ENCODE assay signal across 25 cellular contexts in genomic region chr10:33749809-33750208, GRCh38.
"Had no signal": no experiment of that assay in that cellular context is flagged by ENCODE, and none has a peak within 500 bp of the region (broad histone marks: within the 10 kb centered on the region; RNA-seq: fewer than 3 reads in every experiment).

No MANE protein-coding gene starts in this region.

- H3K9me3 ChIP-seq: colonic mucosa, gastroesophageal sphincter, uterus had no signal

- H3K4me3 ChIP-seq: colonic mucosa, gastroesophageal sphincter, lung, smooth muscle cell, uterus had no signal

- DNase-seq: activated CD4-positive, alpha-beta T cell treated with anti-CD3 and anti-CD28 coated beads for 4 hours; activated CD4-positive, alpha-beta T cell treated with anti-CD3 and anti-CD28 coated beads, Interleukin-2, amount 50 U/mL, for 4 hours; activated CD4-positive, CD25-positive, alpha-beta regulatory T cell; activated naive CD4-positive, alpha-beta T cell treated with Interleukin-2 at 50 U/mL for 16 hours; activated T-cell treated with anti-CD3 and anti-CD28 coated beads for 4 hours; activated T-cell treated with anti-CD3 and anti-CD28 coated beads, Interleukin-2, amount 50 U/mL, for 72 hours; anterior cingulate cortex; cerebellar nuclear complex; colonic mucosa; effector memory CD8-positive, alpha-beta T cell; erythroblast; mesendoderm; natural killer cell; stimulated activated CD4-positive, alpha-beta T cell treated with anti-CD3 and anti-CD28 coated beads, Interleukin-1b, Interleukin-23, amount 100 ng/mL, for 48 hours; stimulated activated CD4-positive, alpha-beta T cell treated with anti-CD3 and anti-CD28 coated beads, Interleukin-4, amount 100 ng/mL, for 4 hours; stimulated activated CD8-positive, alpha-beta memory T cell treated with anti-CD3 and anti-CD28 coated beads, Interleukin-4, amount 100 ng/mL, for 48 hours; stimulated activated naive CD8-positive, alpha-beta T cell treated with anti-CD3 and anti-CD28 coated beads, Interleukin-15, amount 100 ng/mL, for 72 hours; substantia nigra; uterus had no signal

- ATAC-seq: activated T-cell treated with anti-CD3 and anti-CD28 coated beads, Interleukin-2, amount 50 U/mL, for 72 hours; effector memory CD8-positive, alpha-beta T cell; gastroesophageal sphincter; left lobe of liver; natural killer cell; sciatic nerve; stimulated activated memory B cell treated with anti-CD40 and anti-IgM and Interleukin-4, amounts not matched to agents 10 μg/mL and 1 μg/mL and 100 μg/mL, for 72 hours; stimulated activated naive CD8-positive, alpha-beta T cell treated with anti-CD3 and anti-CD28 coated beads, Interleukin-15, amount 100 ng/mL, for 72 hours had no signal

- H3K27me3 ChIP-seq: colonic mucosa, gastroesophageal sphincter, uterus had no signal

- H3K36me3 ChIP-seq: colonic mucosa, gastroesophageal sphincter, uterus had no signal

- H3K4me2 ChIP-seq: smooth muscle cell had no signal

- H3K27ac ChIP-seq: colonic mucosa, gastroesophageal sphincter, uterus had no signal

- H3K4me1 ChIP-seq: colonic mucosa, uterus had no signal
